16 cellular contexts compared by ENCODE assay signal in the genomic region with DNA sequence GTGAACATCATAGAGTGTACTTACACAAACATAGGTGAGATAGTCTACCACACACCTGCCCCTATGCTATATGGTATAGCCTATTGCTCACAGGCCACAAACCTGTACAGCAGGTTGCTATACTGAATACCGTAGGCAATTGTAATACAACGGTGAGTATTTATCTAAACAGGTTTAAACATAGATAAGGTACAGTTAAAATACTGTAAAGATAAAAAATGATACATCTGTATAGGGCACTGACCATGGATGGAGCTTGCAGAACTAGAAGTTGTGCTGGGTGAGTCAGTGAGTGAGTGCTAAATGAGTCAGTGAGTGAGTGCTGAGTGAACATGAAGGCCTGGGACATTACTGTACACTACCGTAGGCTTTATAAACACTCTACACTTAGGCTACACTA.
DNase-seq lines count a peak whose midpoint lies in the region; ATAC-seq and TF ChIP-seq lines count a peak whose summit lies in the region.
"Had no signal": no experiment of that assay in that cellular context is flagged by ENCODE, and none has a peak within 500 bp of the region (broad histone marks: within the 10 kb centered on the region; RNA-seq: fewer than 3 reads in every experiment).

No MANE protein-coding gene starts in this region.

- no peaks in the 10 kb centered on the region for H3K79me2 ChIP-seq in ACC112 (ENCODE audit: control insufficient read depth, insufficient read depth, low read length, unreplicated experiment)

- in situ Hi-C loops in brain microvascular endothelial cell (cut with HindIII; ENCODE audit: low pct_ligation_motif_present, low sequenced_read_pairs), result no loop called here

- H3K9me3 Mint-ChIP-seq in HFFc6, result peaks cover 4% of the 10 kb centered on the region

- no peaks in the 10 kb centered on the region for H3K27me3 ChIP-seq in ACC112 (ENCODE audit: insufficient read depth, low read length)
- no peaks in the 10 kb centered on the region for H3K27me3 ChIP-seq in brain microvascular endothelial cell (replicated peaks)

- peaks cover 2% of the 10 kb centered on the region for H3K27me3 Mint-ChIP-seq in HFFc6 (ENCODE audit: insufficient read depth)

- TF ChIP-seq CTCF in HFFc6 (IDR thresholded peaks at IDR 0.05) (no peak), brain microvascular endothelial cell (IDR thresholded peaks at IDR 0.05; ENCODE audit: low read depth, low read length, missing control alignments) (no peak)

- DNase-seq in HFFc6 (peak; percentile 79), brain microvascular endothelial cell (peak; percentile 92), hepatic stellate cell (ENCODE audit: low spot score) (peak; percentile 37), NCI-H510A (lab: John Stamatoyannopoulos, UW) (no peak), NOMO-1 treated with dmso at 0.1 percent for 144 hours (lab: John Stamatoyannopoulos, UW; ENCODE audit: unreplicated experiment) (no peak)
- DNase-seq: activated CD4-positive, alpha-beta memory T cell treated with anti-CD3 and anti-CD28 coated beads for 36 hours; activated naive CD4-positive, alpha-beta T cell; AML-193; DMS79; erythroblast; KBM-7; NCI-H526 treated with DMSO at 0.1 percent for 48 hours had no signal

- no peaks in the 10 kb centered on the region for H3K36me3 ChIP-seq in ACC112 (ENCODE audit: insufficient read depth, low read length)
- H3K36me3 ChIP-seq in brain microvascular endothelial cell (replicated peaks), result no peaks in the 10 kb centered on the region
- H3K36me3 ChIP-seq: thoracic aorta had no signal

- H3K27ac ChIP-seq in ACC112 (ENCODE audit: low read depth, low read length) (peak overlapping the region; percentile 74), brain microvascular endothelial cell (peak overlapping the region; percentile 65)
- H3K27ac ChIP-seq: thoracic aorta had no signal

- no peak overlapping the region; the same call in 1 of the 2 replicates for H3K27ac Mint-ChIP-seq in HFFc6
- H3K27ac Mint-ChIP-seq: activated CD4-positive, alpha-beta memory T cell treated with anti-CD3 and anti-CD28 coated beads for 36 hours had no signal

- H3K4me1 Mint-ChIP-seq in HFFc6 (ENCODE audit: low read depth), result peaks cover 28% of the 10 kb centered on the region

- H3K4me1 ChIP-seq in ACC112 (ENCODE audit: control insufficient read depth, insufficient read depth, low read length, unreplicated experiment), result peaks cover 2% of the 10 kb centered on the region

- H3K4me3 Mint-ChIP-seq in HFFc6, result no peak overlapping the region
- H3K4me3 Mint-ChIP-seq: activated CD4-positive, alpha-beta memory T cell treated with anti-CD3 and anti-CD28 coated beads for 36 hours had no signal

- 0 out of 2 replicates have a peak, but pooled peaks cover 5% of the 10 kb centered on the region for H3K36me3 Mint-ChIP-seq in HFFc6 (ENCODE audit: low read depth)
- H3K36me3 Mint-ChIP-seq: activated CD4-positive, alpha-beta memory T cell treated with anti-CD3 and anti-CD28 coated beads for 36 hours had no signal

- no peak overlapping the region; the same call in 1 of the 2 replicates for H3K4me3 ChIP-seq in ACC112 (ENCODE audit: low read depth, low read length)
- no peak overlapping the region for H3K4me3 ChIP-seq in brain microvascular endothelial cell (ENCODE audit: low read depth, low read length)
- H3K4me3 ChIP-seq: thoracic aorta had no signal

- no peak overlapping the region for H2AFZ ChIP-seq in ACC112 (ENCODE audit: low read length, unreplicated experiment)

- no peak for ATAC-seq in GM21786 (IDR thresholded peaks at IDR 0.05; ENCODE audit: unreplicated experiment)
- no peak for ATAC-seq in HG03442 (IDR thresholded peaks at IDR 0.05; ENCODE audit: unreplicated experiment)

Comparison
In these comparisons a context has a peak if more than half of its experiments do, and no peak if none do; other contexts are left out.
1. DNase-seq: peak in HFFc6 (single experiment), brain microvascular endothelial cell (single experiment) and hepatic stellate cell (single experiment); none in NCI-H510A (single experiment) and NOMO-1 treated with dmso at 0.1 percent for 144 hours (single experiment).